ENCODE assay signal across 36 cellular contexts in the genomic region with DNA sequence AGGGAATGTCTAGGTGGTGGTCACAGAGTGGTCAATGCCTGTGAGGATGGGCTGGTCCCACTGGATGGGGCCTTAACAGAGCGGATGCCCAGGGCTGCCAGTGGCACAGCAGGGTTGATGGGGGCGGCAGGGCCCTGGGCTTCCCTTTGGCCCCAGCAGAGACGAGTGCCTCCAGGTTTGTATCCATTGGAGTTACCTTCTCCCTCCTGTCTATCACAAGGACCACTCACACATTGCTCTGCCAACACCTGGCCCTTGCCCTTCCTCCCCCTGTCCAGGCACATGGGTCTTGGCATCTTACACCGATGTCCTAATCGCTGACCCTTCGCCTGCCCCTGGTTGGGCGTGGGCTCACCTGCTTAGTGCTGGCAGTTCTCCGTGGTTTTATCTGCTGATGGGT. TPM values are rescaled to one million over a fixed set of nuclear protein-coding genes. Genes with fewer than 3 reads are reported as not detected.
"Had no signal": no experiment of that assay in that cellular context is flagged by ENCODE, and none has a peak within 500 bp of the region (broad histone marks: within the 10 kb centered on the region; RNA-seq: fewer than 3 reads in every experiment).

No MANE protein-coding gene starts in this region.

- DNase-seq: activated B cell treated with CpG ODN at 0.5 μM for 24 hours; activated CD4-positive, alpha-beta memory T cell treated with anti-CD3 and anti-CD28 coated beads for 36 hours; activated CD4-positive, alpha-beta T cell treated with anti-CD3 and anti-CD28 coated beads for 4 hours; activated CD4-positive, alpha-beta T cell treated with anti-CD3 and anti-CD28 coated beads, Interleukin-2, amount 50 U/mL, for 1 hour; activated CD4-positive, CD25-positive, alpha-beta regulatory T cell treated with anti-CD3 and anti-CD28 coated beads, Interleukin-2, amount 50 U/mL, for 72 hours; activated CD8-positive, alpha-beta memory T cell treated with anti-CD3 and anti-CD28 coated beads, Interleukin-2, amount 50 U/mL, for 4 hours; activated gamma-delta T cell; activated naive CD4-positive, alpha-beta T cell treated with anti-CD3 and anti-CD28 coated beads for 36 hours; activated T-cell treated with anti-CD3 and anti-CD28 coated beads, Interleukin-2, amount 50 U/mL, for 48 hours; adrenal gland; body of pancreas; caudate nucleus; MM.1S; MV-4-11; NCI-H1092; NCI-H1436 treated with DMSO at 0.1 percent for 48 hours; NCI-H1694 treated with DMSO at 0.1 percent for 48 hours; NCI-H2029; NCI-H345; NCI-H524 treated with DMSO at 0.1 percent for 48 hours; NCI-H748 treated with DMSO at 0.1 percent for 48 hours; NK-92 treated with Interleukin-12 subunit alpha and Interleukin-12 subunit beta, amount 100 ng/mL, for 24 hours; PC-3; RPMI8226; SIG-M5; SW 1271; T-helper 1 cell; T-helper 2 cell; T-helper 9 cell had no signal

- H3K4me1 ChIP-seq: adrenal gland, body of pancreas, breast epithelium, Peyer's patch had no signal

- ATAC-seq: activated naive CD4-positive, alpha-beta T cell treated with anti-CD3 and anti-CD28 coated beads, Interleukin-2, amount 50 U/mL, for 72 hours; body of pancreas; PC-3; Right ventricle myocardium inferior had no signal

- H3K9me3 ChIP-seq: adrenal gland, body of pancreas, Peyer's patch had no signal

- H3K4me3 ChIP-seq: adrenal gland, body of pancreas, breast epithelium, Peyer's patch had no signal

- H3K27me3 ChIP-seq: adrenal gland, body of pancreas, breast epithelium, Peyer's patch had no signal

- H3K36me3 ChIP-seq: adrenal gland, breast epithelium, Peyer's patch had no signal

- H3K27ac ChIP-seq: adrenal gland, body of pancreas, breast epithelium, KMS-11, Peyer's patch, VCaP had no signal

RNA-seq across cellular contexts. Expression of gene IRX4, which starts 26.2 kb away (rescaled TPM):
- total RNA-seq: activated B cell treated with CpG ODN at 0.5 μM for 24 hours; activated CD4-positive, alpha-beta memory T cell treated with anti-CD3 and anti-CD28 coated beads for 36 hours; activated naive CD4-positive, alpha-beta T cell treated with anti-CD3 and anti-CD28 coated beads for 36 hours; activated naive CD4-positive, alpha-beta T cell treated with anti-CD3 and anti-CD28 coated beads, Interleukin-2, amount 50 U/mL, for 72 hours; adrenal gland; body of pancreas; LHCN-M2; PC-3; Peyer's patch had no signal
